Comparison of ENCODE assay signal across 8 cellular contexts in genomic region chr11:60951909-60952741, GRCh38. TPM values are rescaled to one million over a fixed set of nuclear protein-coding genes. Genes with fewer than 3 reads are reported as not detected.
DNase-seq lines count a peak whose midpoint lies in the region; ATAC-seq and TF ChIP-seq lines count a peak whose summit lies in the region.

SLC15A3 (minus strand) TSS chr11:60952176; CDS start chr11:60951551, 625 bp downstream.

- TF ChIP-seq CTCF in GM10266 (IDR thresholded peaks at IDR 0.05; ENCODE audit: control insufficient read depth, insufficient read depth, low read depth, missing control alignments) (no peak), progenitor cell of endocrine pancreas (IDR thresholded peaks at IDR 0.05; ENCODE audit: unreplicated experiment) (no peak)

- H3K9me3 Mint-ChIP-seq in activated naive CD4-positive, alpha-beta T cell treated with anti-CD3 and anti-CD28 coated beads, Interleukin-2, amount 50 U/mL, for 24 hours = no peaks in the 10 kb centered on the region
- no peaks in the 10 kb centered on the region for H3K9me3 Mint-ChIP-seq in progenitor cell of endocrine pancreas (ENCODE audit: low read depth)

- H3K36me3 Mint-ChIP-seq in activated naive CD4-positive, alpha-beta T cell treated with anti-CD3 and anti-CD28 coated beads, Interleukin-2, amount 50 U/mL, for 24 hours = no peaks in the 10 kb centered on the region
- no peaks in the 10 kb centered on the region for H3K36me3 Mint-ChIP-seq in progenitor cell of endocrine pancreas (ENCODE audit: insufficient read depth)

- ATAC-seq in GM21717 (IDR thresholded peaks at IDR 0.05; ENCODE audit: unreplicated experiment) = peak; percentile 63
- peak; percentile 81 for ATAC-seq in left ventricle myocardium superior

- H3K4me1 Mint-ChIP-seq in activated naive CD4-positive, alpha-beta T cell treated with anti-CD3 and anti-CD28 coated beads, Interleukin-2, amount 50 U/mL, for 24 hours = peaks cover 35% of the 10 kb centered on the region
- peaks cover 16% of the 10 kb centered on the region for H3K4me1 Mint-ChIP-seq in progenitor cell of endocrine pancreas (ENCODE audit: low read depth)

- peak within 1 kb of the TSS; percentile 95 for H3K27ac Mint-ChIP-seq in activated naive CD4-positive, alpha-beta T cell treated with anti-CD3 and anti-CD28 coated beads, Interleukin-2, amount 50 U/mL, for 24 hours
- H3K27ac Mint-ChIP-seq in progenitor cell of endocrine pancreas = peak within 1 kb of the TSS; percentile 73

- peak within 1 kb of the TSS; percentile 81 for H3K4me3 Mint-ChIP-seq in activated naive CD4-positive, alpha-beta T cell treated with anti-CD3 and anti-CD28 coated beads, Interleukin-2, amount 50 U/mL, for 24 hours
- H3K4me3 Mint-ChIP-seq in progenitor cell of endocrine pancreas (ENCODE audit: low read depth) = no peak within 1 kb of the TSS

- no peaks in the 10 kb centered on the region for H3K27me3 Mint-ChIP-seq in activated naive CD4-positive, alpha-beta T cell treated with anti-CD3 and anti-CD28 coated beads, Interleukin-2, amount 50 U/mL, for 24 hours
- peaks cover 62% of the 10 kb centered on the region for H3K27me3 Mint-ChIP-seq in progenitor cell of endocrine pancreas

- DNase-seq in GM10266 (ENCODE audit: extremely low spot score) = peak; percentile 88
- peak; percentile 20 for DNase-seq in LoVo (ENCODE audit: low spot score)
- peak; percentile 63 for DNase-seq in left ventricle myocardium superior
- no peak for DNase-seq in progenitor cell of endocrine pancreas (ENCODE audit: low spot score, unreplicated experiment)
- DNase-seq in cortex of kidney (lab: John Stamatoyannopoulos, UW) = no peak
- DNase-seq in DMS 273 treated with DMSO at 0.1 percent for 48 hours (lab: John Stamatoyannopoulos, UW) = no peak

- intact Hi-C loops in left ventricle myocardium superior (cut with micrococcal nuclease) = no loop called here

RNA-seq across cellular contexts. Expression of gene SLC15A3, which starts in this region (rescaled TPM):
- total RNA-seq in left ventricle myocardium superior (16.8 TPM), progenitor cell of endocrine pancreas (4.8 and 6.2 TPM in 2 replicates)

Comparison
In these comparisons a context has a peak if more than half of its experiments do, and no peak if none do; other contexts are left out.
1. DNase-seq: peak in GM10266 (single experiment), LoVo (single experiment) and left ventricle myocardium superior (single experiment); none in progenitor cell of endocrine pancreas (single experiment), cortex of kidney (single experiment) and DMS 273 treated with DMSO at 0.1 percent for 48 hours (single experiment).